Comparison of ENCODE assay signal across 16 cellular contexts in the genomic region with DNA sequence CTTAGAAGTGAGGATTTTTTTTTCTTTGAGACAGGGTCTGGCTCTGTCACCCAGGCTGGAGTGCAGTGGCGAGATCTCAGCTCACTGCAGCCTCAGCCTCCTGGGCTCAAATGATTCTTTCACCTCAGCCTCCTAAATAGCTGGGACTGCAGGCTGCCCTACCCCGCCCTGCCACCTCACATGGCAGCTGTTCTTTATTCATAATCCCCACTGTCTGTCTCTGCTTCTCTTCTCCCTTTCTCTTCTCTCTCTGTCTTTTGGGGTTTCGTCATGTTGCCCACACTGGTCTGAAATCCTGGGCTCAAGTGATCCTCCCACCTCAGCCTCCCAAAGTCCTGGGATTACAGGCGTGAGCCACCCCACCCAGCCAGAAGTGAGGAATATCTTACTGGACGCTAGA. TPM values are rescaled to one million over a fixed set of nuclear protein-coding genes. Genes with fewer than 3 reads are reported as not detected.
DNase-seq lines count a peak whose midpoint lies in the region; TF ChIP-seq lines count a peak whose summit lies in the region.
"Not testable (repeated sequence)": the region's sequence is repeated elsewhere in the genome, so short reads cannot be mapped to it uniquely, and the experiment has no call there.
"Had no signal": no experiment of that assay in that cellular context is flagged by ENCODE, and none has a peak within 500 bp of the region (broad histone marks: within the 10 kb centered on the region; RNA-seq: fewer than 3 reads in every experiment).

No MANE protein-coding gene starts in this region.

- H3K27ac ChIP-seq in Peyer's patch; neuronal stem cell (replicated peaks; ENCODE audit: low read length); sigmoid colon; spleen: not testable (repeated sequence)

- not testable (repeated sequence) for TF ChIP-seq CTCF in Peyer's patch (IDR thresholded peaks at IDR 0.05); sigmoid colon (IDR thresholded peaks at IDR 0.05); spleen (IDR thresholded peaks at IDR 0.05 in 8 of 11, conservative IDR thresholded peaks at IDR 0.05 in 3 of 11)

- intact Hi-C loops in sigmoid colon (cut with DNase I) = loop anchor here (5.0 kb wide), 1 partner anchor 501 kb away; no protein-coding TSS in a partner anchor
- intact Hi-C loops in spleen (cut with DNase I; ENCODE audit: low total_unique reads) = loop anchor here (5.0 to 10.0 kb wide), 3 partner anchors 41 to 503 kb away; a partner anchor contains a TSS

- not testable (repeated sequence) for H3K36me3 ChIP-seq in Peyer's patch; neuronal stem cell (replicated peaks in 1 of 2; ENCODE audit: control insufficient read depth in 2 of 2, insufficient read depth in 2 of 2, low read length in 2 of 2); sigmoid colon; spleen

- not testable (repeated sequence) for TF ChIP-seq EP300 in sigmoid colon (IDR thresholded peaks at IDR 0.05)

- H3K9me3 Mint-ChIP-seq in activated naive CD4-positive, alpha-beta T cell treated with anti-CD3 and anti-CD28 coated beads, Interleukin-2, amount 10 ng/mL, durations not matched to agents 7 days and 5 days = not testable (repeated sequence)

- H3K27ac Mint-ChIP-seq in activated naive CD4-positive, alpha-beta T cell treated with anti-CD3 and anti-CD28 coated beads, Interleukin-2, amount 10 ng/mL, durations not matched to agents 7 days and 5 days = not testable (repeated sequence)

- H3K79me1 ChIP-seq in neuronal stem cell (ENCODE audit: low read depth, low read length) = not testable (repeated sequence)

- not testable (repeated sequence) for H3K14ac ChIP-seq in neuronal stem cell (ENCODE audit: low read length)

- H4K8ac ChIP-seq in neuronal stem cell (ENCODE audit: low read depth, low read length) = not testable (repeated sequence)

- not testable (repeated sequence) for H3K9me3 ChIP-seq in Peyer's patch; neuronal stem cell (replicated peaks in 1 of 2; ENCODE audit: control insufficient read depth in 2 of 2, insufficient read depth in 1 of 2, low read depth in 1 of 2, low read length in 2 of 2); sigmoid colon; spleen

- not testable (repeated sequence) for H3K4ac ChIP-seq in neuronal stem cell (ENCODE audit: low read length)

- H3K36me3 Mint-ChIP-seq in activated naive CD4-positive, alpha-beta T cell treated with anti-CD3 and anti-CD28 coated beads, Interleukin-2, amount 10 ng/mL, durations not matched to agents 7 days and 5 days = not testable (repeated sequence)

- WGBS in neuronal stem cell (ENCODE audit: extremely low coverage in 2 of 2, insufficient read length in 2 of 2, insufficient replicate concordance in 1 of 2), 2 donors = no CpG with 5 or more reads among the region's 5 CpGs
- 82 to 84% methylated on average over 5 of the region's 5 CpGs for WGBS in sigmoid colon, 2 donors
- 82 to 90% (median 84%) methylated on average over 5 of the region's 5 CpGs for WGBS in spleen, 5 donors

- CTCF ChIA-PET in activated naive CD4-positive, alpha-beta T cell treated with anti-CD3 and anti-CD28 coated beads, Interleukin-2, amount 10 ng/mL, durations not matched to agents 7 days and 5 days (lab: Charles Lee) = interaction anchor here (3.1 kb wide), 1 partner anchor 12 kb away, joined by 15 read pairs; no protein-coding TSS in a partner anchor

- DNase-seq in Peyer's patch (peak in 2 of 3 donors; percentile 5 to 14), mesenteric fat pad (ENCODE audit: low spot score) (peak; percentile 39), sigmoid colon (peak; percentile 28), spleen (peak; percentile 29)
- peak; percentile 3 for DNase-seq in activated naive CD4-positive, alpha-beta T cell treated with anti-CD3 and anti-CD28 coated beads, Interleukin-2, amount 10 ng/mL, durations not matched to agents 7 days and 5 days
- DNase-seq in neuronal stem cell (ENCODE audit: low spot score) = not testable (repeated sequence)

- H4K91ac ChIP-seq in neuronal stem cell (ENCODE audit: low read depth, low read length, poor library complexity) = not testable (repeated sequence)

- TF ChIP-seq POLR2A in Peyer's patch (IDR thresholded peaks at IDR 0.05); sigmoid colon (IDR thresholded peaks at IDR 0.05); spleen (IDR thresholded peaks at IDR 0.05): not testable (repeated sequence)

- not testable (repeated sequence) for H3K4me2 ChIP-seq in neuronal stem cell (ENCODE audit: insufficient read depth, low read length, poor library complexity, severe bottlenecking)

- not testable (repeated sequence) for H3K9ac ChIP-seq in neuronal stem cell (ENCODE audit: low read depth, low read length, poor library complexity)

- H3K4me3 ChIP-seq in Peyer's patch; neuronal stem cell (ENCODE audit: low read length in 2 of 2); sigmoid colon; spleen: not testable (repeated sequence)

- H3K4me1 ChIP-seq in Peyer's patch (peaks cover 0 to 11% (median 2%) of the 10 kb centered on the region in 4 donors), spleen (peaks cover 5 to 34% (median 23%) of the 10 kb centered on the region in 6 donors)
- H3K4me1 ChIP-seq in neuronal stem cell (ENCODE audit: control insufficient read depth in 2 of 2, insufficient read depth in 1 of 2, low read depth in 1 of 2, low read length in 2 of 2); sigmoid colon: not testable (repeated sequence)

- peaks cover 43% of the 10 kb centered on the region for H3K27me3 Mint-ChIP-seq in activated naive CD4-positive, alpha-beta T cell treated with anti-CD3 and anti-CD28 coated beads, Interleukin-2, amount 10 ng/mL, durations not matched to agents 7 days and 5 days

- H2BK120ac ChIP-seq in neuronal stem cell (ENCODE audit: low read depth, low read length) = not testable (repeated sequence)

- H2AFZ ChIP-seq in neuronal stem cell (ENCODE audit: low read length) = not testable (repeated sequence)

- not testable (repeated sequence) for H2BK15ac ChIP-seq in neuronal stem cell (ENCODE audit: low read length)

- not testable (repeated sequence) for H3K18ac ChIP-seq in neuronal stem cell (ENCODE audit: low read length)

- not testable (repeated sequence) for H2BK5ac ChIP-seq in neuronal stem cell (ENCODE audit: low read length)

- H2BK12ac ChIP-seq in neuronal stem cell (ENCODE audit: low read length) = not testable (repeated sequence)

- H3K27me3 ChIP-seq in Peyer's patch = not testable (repeated sequence)
- H3K27me3 ChIP-seq in neuronal stem cell (ENCODE audit: control insufficient read depth in 3 of 3, insufficient read depth in 3 of 3, low read depth in 1 of 3, low read length in 3 of 3) (peaks cover 0 to 51% (median 2%) of the 10 kb centered on the region in 3 experiments), sigmoid colon (peaks cover 0 to 23% (median 0%) of the 10 kb centered on the region in 3 donors), spleen (replicated peaks in 1 of 7) (peaks cover 0 to 43% (median 4%) of the 10 kb centered on the region in 7 donors)

- H3K4me1 Mint-ChIP-seq in activated naive CD4-positive, alpha-beta T cell treated with anti-CD3 and anti-CD28 coated beads, Interleukin-2, amount 10 ng/mL, durations not matched to agents 7 days and 5 days = not testable (repeated sequence)

- peak overlapping the region; percentile 13 for H2AK5ac ChIP-seq in neuronal stem cell (ENCODE audit: low read depth, low read length)

- H3K23ac ChIP-seq in neuronal stem cell (ENCODE audit: low read depth, low read length, poor library complexity) = not testable (repeated sequence)

- not testable (repeated sequence) for H3K4me3 Mint-ChIP-seq in activated naive CD4-positive, alpha-beta T cell treated with anti-CD3 and anti-CD28 coated beads, Interleukin-2, amount 10 ng/mL, durations not matched to agents 7 days and 5 days

RNA-seq across cellular contexts. Expression of a gene that starts 21.8 kb away (rescaled TPM):
- total RNA-seq in Peyer's patch = not detected
- total RNA-seq in mesenteric fat pad = not detected
- polyA plus RNA-seq in neuronal stem cell (2013, experiment 1 of 2) = not detected
- polyA plus RNA-seq in neuronal stem cell (2013, experiment 2 of 2) = not detected
- total RNA-seq in sigmoid colon = not detected
- under 1 TPM in 2 of 3 donors, not detected in 1; 0.28 to 0.92 TPM for polyA plus RNA-seq in sigmoid colon
- not detected for total RNA-seq in spleen
- not detected for polyA plus RNA-seq in spleen
- total RNA-seq: A172; A673; Calu3; CD4-positive, alpha-beta memory T cell; Daoy; G401; GM23338; H4; H9 had no signal
- polyA plus RNA-seq: BJ; CD4-positive, alpha-beta memory T cell; GM23338 had no signal

RNA-seq across cellular contexts. Expression of a gene that starts 29.5 kb away (rescaled TPM):
- not detected for total RNA-seq in Peyer's patch
- not detected for total RNA-seq in mesenteric fat pad
- not detected for polyA plus RNA-seq in neuronal stem cell (2013, experiment 1 of 2)
- not detected for polyA plus RNA-seq in neuronal stem cell (2013, experiment 2 of 2)
- not detected for total RNA-seq in sigmoid colon
- polyA plus RNA-seq in sigmoid colon = not detected
- not detected for total RNA-seq in spleen
- not detected for polyA plus RNA-seq in spleen
- total RNA-seq: A172; A673; Calu3; CD4-positive, alpha-beta memory T cell; Daoy; G401; GM23338; H4; H9 had no signal
- polyA plus RNA-seq: BJ; CD4-positive, alpha-beta memory T cell; GM23338 had no signal

RNA-seq across cellular contexts. Expression of a gene that starts 43.1 kb away (rescaled TPM):
- total RNA-seq in Peyer's patch = not detected
- not detected for total RNA-seq in mesenteric fat pad
- polyA plus RNA-seq in neuronal stem cell (2013, experiment 1 of 2) = not detected
- not detected for polyA plus RNA-seq in neuronal stem cell (2013, experiment 2 of 2)
- total RNA-seq in sigmoid colon = not detected
- polyA plus RNA-seq in sigmoid colon = not detected
- not detected for total RNA-seq in spleen
- not detected for polyA plus RNA-seq in spleen
- total RNA-seq: A172; A673; Calu3; CD4-positive, alpha-beta memory T cell; Daoy; G401; GM23338; H4; H9 had no signal
- polyA plus RNA-seq: BJ; CD4-positive, alpha-beta memory T cell; GM23338 had no signal

RNA-seq across cellular contexts. Expression of a gene that starts 45.6 kb away (rescaled TPM):
- total RNA-seq in Peyer's patch (not detected), mesenteric fat pad (not detected), sigmoid colon (not detected), spleen (not detected)
- not detected for polyA plus RNA-seq in neuronal stem cell (2013, experiment 1 of 2)
- not detected for polyA plus RNA-seq in neuronal stem cell (2013, experiment 2 of 2)
- polyA plus RNA-seq in sigmoid colon (not detected), spleen (not detected)
- total RNA-seq: A172; A673; Calu3; CD4-positive, alpha-beta memory T cell; Daoy; G401; GM23338; H4; H9 had no signal
- polyA plus RNA-seq: BJ; CD4-positive, alpha-beta memory T cell; GM23338 had no signal

RNA-seq across cellular contexts. Expression of a gene that starts 53.3 kb away (rescaled TPM):
- total RNA-seq in Peyer's patch (not detected), mesenteric fat pad (not detected), sigmoid colon (not detected), spleen (not detected)
- polyA plus RNA-seq in neuronal stem cell (2013, experiment 1 of 2) = not detected
- polyA plus RNA-seq in neuronal stem cell (2013, experiment 2 of 2) = not detected
- polyA plus RNA-seq in sigmoid colon (under 1 TPM in 1 of 3 donors, not detected in 2; 0.29 TPM), spleen (not detected)
- total RNA-seq: A172; A673; Calu3; CD4-positive, alpha-beta memory T cell; Daoy; G401; GM23338; H4; H9 had no signal
- polyA plus RNA-seq: BJ; CD4-positive, alpha-beta memory T cell; GM23338 had no signal
